In genomic region chr5:179779826-179780225, GRCh38 we compare ENCODE assay signal across 26 cellular contexts.
"Had no signal": no experiment of that assay in that cellular context is flagged by ENCODE, and none has a peak within 500 bp of the region (broad histone marks: within the 10 kb centered on the region; RNA-seq: fewer than 3 reads in every experiment).

No MANE protein-coding gene starts in this region.

- H3K27me3 Mint-ChIP-seq: activated CD8-positive, alpha-beta T cell treated with anti-CD3 and anti-CD28 coated beads for 36 hours; activated naive CD4-positive, alpha-beta T cell treated with anti-CD3 and anti-CD28 coated beads, Interleukin-2, amount 10 ng/mL, durations not matched to agents 7 days and 5 days; activated naive CD8-positive, alpha-beta T cell treated with anti-CD3 and anti-CD28 coated beads, Interleukin-2, amount 10 ng/mL, durations not matched to agents 7 days and 5 days; T-cell had no signal

- H3K4me1 Mint-ChIP-seq: activated naive CD4-positive, alpha-beta T cell treated with anti-CD3 and anti-CD28 coated beads, Interleukin-2, amount 10 ng/mL, durations not matched to agents 7 days and 5 days; activated naive CD8-positive, alpha-beta T cell treated with anti-CD3 and anti-CD28 coated beads, Interleukin-2, amount 10 ng/mL, durations not matched to agents 7 days and 5 days; T-cell had no signal

- H3K4me3 ChIP-seq: adrenal gland, SK-N-MC had no signal

- ATAC-seq: activated CD8-positive, alpha-beta T cell treated with anti-CD3 and anti-CD28 coated beads for 36 hours; activated T-cell treated with anti-CD3 and anti-CD28 coated beads, Interleukin-2, amount 50 U/mL, for 72 hours; PC-3; T-cell had no signal

- H3K9me3 Mint-ChIP-seq: activated CD8-positive, alpha-beta T cell treated with anti-CD3 and anti-CD28 coated beads for 36 hours; activated naive CD4-positive, alpha-beta T cell treated with anti-CD3 and anti-CD28 coated beads, Interleukin-2, amount 10 ng/mL, durations not matched to agents 7 days and 5 days; activated naive CD8-positive, alpha-beta T cell treated with anti-CD3 and anti-CD28 coated beads, Interleukin-2, amount 10 ng/mL, durations not matched to agents 7 days and 5 days; activated T-cell treated with anti-CD3 and anti-CD28 coated beads, Interleukin-2, amount 50 U/mL, for 72 hours; activated T-helper 2 cell treated with anti-CD3 and anti-CD28 coated beads, Interferon-gamma antibody, Interleukin-2, Interleukin-4, amounts not matched to agents 10 μg/mL and 5 μg/mL and 100 μg/mL, durations not matched to agents 14 hours and 24 hours and 36 hours; T-cell had no signal

- H3K27ac ChIP-seq: adrenal gland, KMS-11, SK-N-MC had no signal

- DNase-seq: activated CD4-positive, CD25-positive, alpha-beta regulatory T cell; activated CD8-positive, alpha-beta memory T cell treated with anti-CD3 and anti-CD28 coated beads, Interleukin-2, amount 50 U/mL, for 4 hours; activated CD8-positive, alpha-beta T cell treated with anti-CD3 and anti-CD28 coated beads for 36 hours; activated gamma-delta T cell treated with Interleukin-2 at 50 U/mL for 16 hours; activated naive CD4-positive, alpha-beta T cell treated with anti-CD3 and anti-CD28 coated beads, Interleukin-2, amount 10 ng/mL, durations not matched to agents 7 days and 5 days; activated naive CD8-positive, alpha-beta T cell treated with anti-CD3 and anti-CD28 coated beads, Interleukin-2, amount 10 ng/mL, durations not matched to agents 7 days and 5 days; activated T-cell treated with anti-CD3 and anti-CD28 coated beads, Interleukin-2, amount 50 U/mL, for 72 hours; adrenal gland; anterior cingulate cortex; NCI-H1092 treated with DMSO at 0.1 percent for 48 hours; NCI-H1417 treated with DMSO at 0.1 percent for 48 hours; NCI-H1694; NCI-H2029; NCI-H2107; NCI-H2171 treated with DMSO at 0.1 percent for 48 hours; NCI-H345; NCI-H510A treated with DMSO at 0.1 percent for 48 hours; NCI-H69; NK-92 treated with Interleukin-12 subunit alpha and Interleukin-12 subunit beta, amount 100 ng/mL, for 24 hours; PC-3; T-cell; T-helper 2 cell; T1000 had no signal

- H3K4me3 Mint-ChIP-seq: activated CD8-positive, alpha-beta T cell treated with anti-CD3 and anti-CD28 coated beads for 36 hours; activated naive CD4-positive, alpha-beta T cell treated with anti-CD3 and anti-CD28 coated beads, Interleukin-2, amount 10 ng/mL, durations not matched to agents 7 days and 5 days; activated naive CD8-positive, alpha-beta T cell treated with anti-CD3 and anti-CD28 coated beads, Interleukin-2, amount 10 ng/mL, durations not matched to agents 7 days and 5 days; activated T-cell treated with anti-CD3 and anti-CD28 coated beads, Interleukin-2, amount 50 U/mL, for 72 hours; T-cell had no signal

- H3K9me3 ChIP-seq: adrenal gland had no signal

- H3K27ac Mint-ChIP-seq: activated CD8-positive, alpha-beta T cell treated with anti-CD3 and anti-CD28 coated beads for 36 hours; activated naive CD4-positive, alpha-beta T cell treated with anti-CD3 and anti-CD28 coated beads, Interleukin-2, amount 10 ng/mL, durations not matched to agents 7 days and 5 days; activated T-cell treated with anti-CD3 and anti-CD28 coated beads, Interleukin-2, amount 50 U/mL, for 72 hours; activated T-helper 2 cell treated with anti-CD3 and anti-CD28 coated beads, Interferon-gamma antibody, Interleukin-2, Interleukin-4, amounts not matched to agents 10 μg/mL and 5 μg/mL and 100 μg/mL, durations not matched to agents 14 hours and 24 hours and 36 hours; T-cell had no signal

- H3K27me3 ChIP-seq: adrenal gland had no signal

- H3K4me2 ChIP-seq: KMS-11 had no signal
